Comparison of ENCODE assay signal across 8 cellular contexts in the genomic region with DNA sequence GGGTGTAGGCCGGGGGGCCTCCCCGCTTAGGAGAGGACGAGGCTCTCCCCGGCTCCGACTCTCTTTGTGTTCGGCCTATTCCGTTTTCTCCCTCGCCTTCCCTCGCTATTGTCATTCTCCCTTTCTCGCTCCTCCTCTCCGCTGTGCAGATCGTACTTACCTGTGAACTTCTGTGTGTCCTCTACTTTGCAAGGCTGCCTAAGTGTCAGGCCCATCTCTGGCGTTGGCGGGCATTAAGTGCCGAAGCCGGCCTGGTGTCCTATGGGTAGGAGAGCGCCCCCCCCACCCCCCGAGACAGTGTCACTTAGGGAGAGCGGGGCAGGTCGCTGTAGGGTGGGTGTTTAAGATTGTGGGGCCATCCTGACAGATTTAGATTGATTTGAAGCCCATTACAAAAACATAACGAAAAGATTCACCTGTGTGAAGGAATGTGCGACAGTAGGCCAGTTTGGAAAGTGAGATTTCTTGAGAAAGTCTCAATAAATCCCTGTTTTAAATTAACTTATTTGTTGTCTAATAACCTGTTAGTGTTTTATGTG. TPM values are rescaled to one million over a fixed set of nuclear protein-coding genes. Genes with fewer than 3 reads are reported as not detected.
DNase-seq lines count a peak whose midpoint lies in the region; ATAC-seq and FAIRE-seq lines count a peak whose summit lies in the region.

No MANE protein-coding gene starts in this region.

- peak overlapping the region; percentile 94 to 100 (median 99) for H3K27ac Mint-ChIP-seq in CD8-positive, alpha-beta memory T cell

- peak in 3 of 5 donors; percentile 20 to 59 (median 22) for DNase-seq in CD8-positive, alpha-beta memory T cell
- DNase-seq in SK-N-MC (ENCODE audit: low read depth, low spot score) (no peak), astrocyte of the hippocampus (ENCODE audit: low read depth, low spot score) (peak; percentile 61), small intestine (peak; percentile 40), NCI-H187 treated with DMSO at 0.1 percent for 48 hours (lab: John Stamatoyannopoulos, UW) (no peak)

- CTCF ChIA-PET in CD8-positive, alpha-beta memory T cell (lab: Charles Lee), result no interaction called here

- peaks cover 26 to 67% (median 32%) of the 10 kb centered on the region in 3 donors for H3K36me3 Mint-ChIP-seq in CD8-positive, alpha-beta memory T cell

- peaks cover 53 to 64% (median 60%) of the 10 kb centered on the region in 3 donors for H3K4me1 Mint-ChIP-seq in CD8-positive, alpha-beta memory T cell

- POLR2A ChIA-PET in CD8-positive, alpha-beta memory T cell (lab: Charles Lee), result interaction anchor here (0.6 to 1.1 kb wide), 4 partner anchors 9 to 1277 kb away, joined by 3 to 5 read pairs (median 4); no protein-coding TSS in a partner anchor

- no peaks in the 10 kb centered on the region for H3K27me3 Mint-ChIP-seq in CD8-positive, alpha-beta memory T cell

- peaks cover 4% of the 10 kb centered on the region for H3K36me3 ChIP-seq in CD8-positive, alpha-beta memory T cell (ENCODE audit: insufficient read depth, low read length)
- H3K36me3 ChIP-seq in SK-N-MC (ENCODE audit: insufficient read depth, low read length) (peaks cover 66% of the 10 kb centered on the region), iPS-18a (ENCODE audit: control insufficient read depth, low read depth, low read length) (peaks cover 27% of the 10 kb centered on the region), small intestine (ENCODE audit: control insufficient read depth in 2 of 2, insufficient read depth in 2 of 2, low read length in 2 of 2) (peaks cover 5 to 9% of the 10 kb centered on the region in 2 donors)

- 0 to 1% (median 0%) methylated on average over 21 to 22 of the region's 22 CpGs for WGBS in small intestine, 3 donors

- H3K4me1 ChIP-seq in CD8-positive, alpha-beta memory T cell (ENCODE audit: insufficient read depth, low read length), result peaks cover 28% of the 10 kb centered on the region
- H3K4me1 ChIP-seq in iPS-18a (ENCODE audit: control insufficient read depth, low read depth, low read length) (peaks cover 5% of the 10 kb centered on the region), small intestine (ENCODE audit: control insufficient read depth in 2 of 2, insufficient read depth in 1 of 2, low read depth in 1 of 2, low read length in 1 of 2) (peaks cover 0 to 4% of the 10 kb centered on the region in 2 donors)

- no peak for FAIRE-seq in small intestine (lab: Jason Lieb, UNC)

- H3K9me3 Mint-ChIP-seq in CD8-positive, alpha-beta memory T cell, result peaks cover 10 to 17% (median 12%) of the 10 kb centered on the region in 5 donors

- H3K9ac ChIP-seq in SK-N-MC (ENCODE audit: insufficient read length) (peak overlapping the region; percentile 99), iPS-18a (ENCODE audit: low read length) (peak overlapping the region; percentile 92)

- H3K4me3 Mint-ChIP-seq in CD8-positive, alpha-beta memory T cell, result peak overlapping the region; percentile 94 to 100 (median 97)

- no peaks in the 10 kb centered on the region for H3K9me3 ChIP-seq in CD8-positive, alpha-beta memory T cell (ENCODE audit: low read length)
- H3K9me3 ChIP-seq in SK-N-MC (ENCODE audit: low read depth, low read length), result peaks cover 37% of the 10 kb centered on the region
- peaks cover 21% of the 10 kb centered on the region for H3K9me3 ChIP-seq in iPS-18a (ENCODE audit: control insufficient read depth, low read depth, low read length)
- H3K9me3 ChIP-seq in small intestine (ENCODE audit: control insufficient read depth, low read depth), result no peaks in the 10 kb centered on the region

- H3K27ac ChIP-seq in CD8-positive, alpha-beta memory T cell (ENCODE audit: low read depth, low read length), result peak overlapping the region; percentile 93
- H3K27ac ChIP-seq in SK-N-MC (peak overlapping the region; percentile 92), iPS-18a (ENCODE audit: low read length) (peak overlapping the region; percentile 8), small intestine (ENCODE audit: low read depth in 1 of 2, low read length in 1 of 2) (peak overlapping the region; percentile 97 to 99)

- no peaks in the 10 kb centered on the region for H3K27me3 ChIP-seq in CD8-positive, alpha-beta memory T cell (ENCODE audit: insufficient read depth, low read length, poor library complexity, severe bottlenecking)
- H3K27me3 ChIP-seq in iPS-18a (ENCODE audit: control insufficient read depth, insufficient read depth, low read length) (no peaks in the 10 kb centered on the region), small intestine (ENCODE audit: control insufficient read depth in 2 of 2, insufficient read depth in 2 of 2, low read length in 2 of 2) (no peaks in the 10 kb centered on the region)

- peak overlapping the region; percentile 98 for H3K4me3 ChIP-seq in CD8-positive, alpha-beta memory T cell (ENCODE audit: low read length)
- H3K4me3 ChIP-seq in SK-N-MC (peak overlapping the region; percentile 95), iPS-18a (ENCODE audit: low read length) (peak overlapping the region; percentile 90), small intestine (ENCODE audit: low read depth in 1 of 2, low read length in 2 of 2) (peak overlapping the region; percentile 97 to 99)

- ATAC-seq in GM19455 (IDR thresholded peaks at IDR 0.05; ENCODE audit: unreplicated experiment), result peak; percentile 30
- ATAC-seq in HG03520 (IDR thresholded peaks at IDR 0.05; ENCODE audit: unreplicated experiment), result peak; percentile 14

RNA-seq across cellular contexts. Expression of a gene that starts 0.6 kb away (rescaled TPM):
- 10 to 100 TPM; 68.7 to 71.6 TPM for total RNA-seq in CD8-positive, alpha-beta memory T cell
- 68.5 TPM for polyA plus RNA-seq in CD8-positive, alpha-beta memory T cell
- polyA plus RNA-seq in small intestine, result 10 to 100 TPM in 2 of 3 donors, 1 to 10 TPM in 1; 7.8 to 19.1 (median 11.2) TPM

Comparison
In these comparisons a context has a peak if more than half of its experiments do, and no peak if none do; other contexts are left out.
1. DNase-seq: peak in CD8-positive, alpha-beta memory T cell (3 of 5), astrocyte of the hippocampus (single experiment) and small intestine (single experiment); none in SK-N-MC (single experiment) and NCI-H187 treated with DMSO at 0.1 percent for 48 hours (single experiment).
2. H3K27ac ChIP-seq: peak in every context shown above with its lines; median percentile 98 in small intestine; 93 in CD8-positive, alpha-beta memory T cell; 92 in SK-N-MC; 8 in iPS-18a.
3. Peak in every context shown above with its lines, with median percentiles within 50 percentile points of each other: H3K4me3 ChIP-seq.